In genomic region chr17:74825003-74825627, GRCh38 we compare ENCODE assay signal across 17 cellular contexts. TPM values are rescaled to one million over a fixed set of nuclear protein-coding genes. Genes with fewer than 3 reads are reported as not detected.
DNase-seq lines count a peak whose midpoint lies in the region; ATAC-seq and TF ChIP-seq lines count a peak whose summit lies in the region.
"Had no signal": no experiment of that assay in that cellular context is flagged by ENCODE, and none has a peak within 500 bp of the region (broad histone marks: within the 10 kb centered on the region; RNA-seq: fewer than 3 reads in every experiment).

No MANE protein-coding gene starts in this region.

- H3K4me3 Mint-ChIP-seq in endothelial cell (ENCODE audit: unreplicated experiment) = peak overlapping the region; percentile 25
- H3K4me3 Mint-ChIP-seq in T-helper 17 cell = no peak overlapping the region
- H3K4me3 Mint-ChIP-seq: CD4-positive, CD25-positive, alpha-beta regulatory T cell had no signal

- H3K4me1 Mint-ChIP-seq in endothelial cell (ENCODE audit: unreplicated experiment) (no peaks in the 10 kb centered on the region), T-helper 17 cell (no peaks in the 10 kb centered on the region)
- H3K4me1 Mint-ChIP-seq: CD4-positive, CD25-positive, alpha-beta regulatory T cell had no signal

- peaks cover under 1% of the 10 kb centered on the region; the same call in 1 of the 2 replicates for H3K36me3 ChIP-seq in BE2C
- peaks cover 17% of the 10 kb centered on the region for H3K36me3 ChIP-seq in left ventricle myocardium inferior

- no peak overlapping the region for H3K4me3 ChIP-seq in BE2C (ENCODE audit: low read depth, low read length)
- no peak overlapping the region for H3K4me3 ChIP-seq in left ventricle myocardium inferior

- ATAC-seq in T-helper 17 cell = no peak
- ATAC-seq: SK-N-SH treated with all-trans-retinoic acid at 6 μM for 48 hours had no signal

- no peaks in the 10 kb centered on the region for H3K9me3 ChIP-seq in BE2C
- H3K9me3 ChIP-seq in T-helper 17 cell (ENCODE audit: control insufficient read depth, low read length, poor library complexity, severe bottlenecking) = no peaks in the 10 kb centered on the region
- no peaks in the 10 kb centered on the region for H3K9me3 ChIP-seq in left ventricle myocardium inferior (replicated peaks)

- TF ChIP-seq CTCF in endothelial cell (IDR thresholded peaks at IDR 0.05; ENCODE audit: unreplicated experiment) = no peak
- no peak for TF ChIP-seq CTCF in BE2C (IDR thresholded peaks at IDR 0.05; ENCODE audit: low read depth, low read length)
- no peak for TF ChIP-seq CTCF in left ventricle myocardium inferior (IDR thresholded peaks at IDR 0.05; ENCODE audit: borderline replicate concordance)

- intact Hi-C loops in left ventricle myocardium inferior (cut with micrococcal nuclease) = no loop called here

- H3K4me1 ChIP-seq in BE2C (no peaks in the 10 kb centered on the region), left ventricle myocardium inferior (peaks cover 13% of the 10 kb centered on the region)

- DNase-seq in NCI-H82 (lab: John Stamatoyannopoulos, UW) (peak; percentile 20), NCI-H82 treated with DMSO at 0.1 percent for 48 hours (lab: John Stamatoyannopoulos, UW; ENCODE audit: unreplicated experiment) (no peak), NCI-H524 treated with DMSO at 0.1 percent for 48 hours (lab: John Stamatoyannopoulos, UW) (peak; percentile 35), endothelial cell (ENCODE audit: low spot score) (no peak), BE2C (no peak), T-helper 17 cell (no peak), left ventricle myocardium inferior (no peak), A172 (ENCODE audit: low spot score) (no peak)
- DNase-seq: AML-193; CD4-positive, CD25-positive, alpha-beta regulatory T cell; GOT3; KBM-7; NCI-H187; NCI-H526 treated with DMSO at 0.1 percent for 48 hours; SHP77 had no signal

- H3K27ac Mint-ChIP-seq in endothelial cell (ENCODE audit: unreplicated experiment) = no peak overlapping the region
- H3K27ac Mint-ChIP-seq in T-helper 17 cell = no peak overlapping the region
- H3K27ac Mint-ChIP-seq: CD4-positive, CD25-positive, alpha-beta regulatory T cell had no signal

- H3K9me3 Mint-ChIP-seq in endothelial cell (ENCODE audit: unreplicated experiment) = no peaks in the 10 kb centered on the region
- H3K9me3 Mint-ChIP-seq: CD4-positive, CD25-positive, alpha-beta regulatory T cell had no signal

- H3K27me3 Mint-ChIP-seq in endothelial cell (ENCODE audit: unreplicated experiment) = peaks cover 6% of the 10 kb centered on the region
- no peaks in the 10 kb centered on the region for H3K27me3 Mint-ChIP-seq in T-helper 17 cell
- H3K27me3 Mint-ChIP-seq: CD4-positive, CD25-positive, alpha-beta regulatory T cell had no signal

- H3K27ac ChIP-seq in left ventricle myocardium inferior (replicated peaks) = no peak overlapping the region
- H3K27ac ChIP-seq: HL-60 had no signal

- H3K36me3 Mint-ChIP-seq in endothelial cell (ENCODE audit: low read depth, unreplicated experiment) = peaks cover 14% of the 10 kb centered on the region
- H3K36me3 Mint-ChIP-seq in T-helper 17 cell (ENCODE audit: low read depth) = no peaks in the 10 kb centered on the region

- H3K27me3 ChIP-seq in BE2C = no peaks in the 10 kb centered on the region
- no peaks in the 10 kb centered on the region for H3K27me3 ChIP-seq in left ventricle myocardium inferior (ENCODE audit: low read depth)

RNA-seq across cellular contexts. Expression of gene GRIN2C, which starts 34.6 kb away (rescaled TPM):
- total RNA-seq in endothelial cell (ENCODE audit: unreplicated experiment) (0.74 TPM), T-helper 17 cell (not detected), left ventricle myocardium inferior (0.52 TPM)
- 0.11 TPM for polyA plus RNA-seq in BE2C (2012; ENCODE audit: insufficient read depth, insufficient read length, low read depth)
- 0.05 and 0.69 TPM in 2 replicates for total RNA-seq in A172 (2014; rRNA removed; shearing (Covaris generic))
- total RNA-seq: CD4-positive, CD25-positive, alpha-beta regulatory T cell had no signal
- polyA plus RNA-seq: CD4-positive, CD25-positive, alpha-beta regulatory T cell had no signal

RNA-seq across cellular contexts. Expression of gene FDXR, which starts 47.7 kb away (rescaled TPM):
- total RNA-seq in endothelial cell (ENCODE audit: unreplicated experiment) (22.1 TPM), T-helper 17 cell (1 to 10 TPM; 4.5 to 8.7 TPM), left ventricle myocardium inferior (5.7 TPM)
- polyA plus RNA-seq in BE2C (2012; ENCODE audit: insufficient read depth, insufficient read length, low read depth) = 13.3 TPM
- total RNA-seq in A172 (2014; rRNA removed; shearing (Covaris generic)) = 35.9 and 44.1 TPM in 2 replicates

RNA-seq across cellular contexts. Expression of gene NAT9, which starts 49.0 kb away (rescaled TPM):
- 50.1 TPM for total RNA-seq in endothelial cell (ENCODE audit: unreplicated experiment)
- 191 TPM for polyA plus RNA-seq in BE2C (2012; ENCODE audit: insufficient read depth, insufficient read length, low read depth)
- 10 to 100 TPM; 32.3 to 32.8 TPM for total RNA-seq in T-helper 17 cell
- 18.6 TPM for total RNA-seq in left ventricle myocardium inferior
- total RNA-seq in A172 (2014; rRNA removed; shearing (Covaris generic)) = 22.8 and 32.5 TPM in 2 replicates

Comparison
In these comparisons a context has a peak if more than half of its experiments do, and no peak if none do; other contexts are left out.
1. DNase-seq: peak in NCI-H82 (single experiment) and NCI-H524 treated with DMSO at 0.1 percent for 48 hours (single experiment); none in NCI-H82 treated with DMSO at 0.1 percent for 48 hours (single experiment), endothelial cell (single experiment), BE2C (single experiment), T-helper 17 cell (0 of 3), left ventricle myocardium inferior (single experiment) and A172 (single experiment).